In the genomic region with DNA sequence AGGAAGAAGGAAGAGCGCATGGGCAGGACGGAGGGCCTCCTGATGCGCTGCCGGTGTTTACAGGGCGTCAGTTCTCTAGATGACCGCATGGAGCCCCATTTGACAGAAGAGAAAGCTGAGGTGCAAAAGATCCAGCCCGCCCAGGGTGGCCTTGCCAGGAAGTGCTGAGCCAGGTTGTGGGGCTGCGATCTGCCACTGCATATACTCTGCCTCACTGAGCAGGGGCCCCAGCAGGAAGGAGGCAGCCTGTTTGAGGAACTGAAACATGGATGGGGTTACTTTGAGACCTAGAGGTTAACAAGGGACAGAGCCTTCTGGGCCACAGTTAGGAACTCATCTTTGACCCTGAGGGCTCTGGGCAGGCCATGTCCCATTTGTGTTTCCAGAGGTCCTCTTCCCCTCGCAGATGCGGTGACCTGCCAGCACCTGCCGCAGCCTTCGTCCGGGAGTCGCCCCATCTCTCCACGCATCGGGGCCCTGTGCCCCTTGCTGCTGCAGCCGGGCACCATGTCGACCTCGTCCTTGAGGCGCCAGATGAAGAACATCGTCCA, we compare ENCODE assay signal across 1 cellular context.
TF ChIP-seq lines count a peak whose summit lies in the region.

No MANE protein-coding gene starts in this region.

TF ChIP-seq in endothelial cell of umbilical vein, 7 proteins besides CTCF, POLR2A, EP300 and RAD21 (continued from another document):
- TF ChIP-seq MAX (IDR thresholded peaks at IDR 0.05; ENCODE audit: insufficient read depth, insufficient read length): no peak
- TF ChIP-seq EZH2 (IDR thresholded peaks at IDR 0.05; ENCODE audit: borderline replicate concordance, low read depth, low read length, severe bottlenecking): no peak
- TF ChIP-seq GATA2 (IDR thresholded peaks at IDR 0.05; ENCODE audit: insufficient read depth, insufficient read length, low read depth, low read length): no peak
